In the genomic region with DNA sequence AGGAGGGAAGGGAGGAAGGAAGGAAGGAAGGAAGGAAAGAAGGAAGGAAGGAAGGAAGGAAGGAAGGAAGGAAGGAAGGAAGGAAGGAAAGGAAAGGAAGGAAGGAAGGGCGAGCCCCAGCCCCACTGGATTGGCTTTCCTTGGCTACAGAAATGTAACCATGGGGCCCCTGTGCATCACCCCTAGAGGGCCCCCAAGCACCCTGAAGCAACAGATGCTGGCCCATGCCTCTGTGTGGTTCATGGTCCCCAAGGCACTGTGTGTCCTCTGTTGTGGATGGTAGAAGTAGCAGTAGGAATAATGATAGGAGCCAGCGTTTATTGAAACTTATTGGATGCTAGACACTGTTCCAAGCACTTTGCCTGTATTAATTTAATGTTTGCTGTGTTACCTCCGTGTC, we compare ENCODE assay signal across 10 cellular contexts.
DNase-seq lines count a peak whose midpoint lies in the region; TF ChIP-seq lines count a peak whose summit lies in the region.
"Had no signal": no experiment of that assay in that cellular context is flagged by ENCODE, and none has a peak within 500 bp of the region (broad histone marks: within the 10 kb centered on the region; RNA-seq: fewer than 3 reads in every experiment).

No MANE protein-coding gene starts in this region.

- DNase-seq in AG04449 (ENCODE audit: low read depth, low spot score), result no peak
- no peak for DNase-seq in fibroblast of mammary gland (ENCODE audit: low read depth)
- no peak for DNase-seq in dermis blood vessel endothelial cell
- no peak for DNase-seq in NCI-H1105 treated with DMSO at 0.1 percent for 48 hours (lab: John Stamatoyannopoulos, UW)
- DNase-seq in AG08396 (ENCODE audit: low spot score), result no peak
- DNase-seq in NCI-H128 (lab: John Stamatoyannopoulos, UW; ENCODE audit: unreplicated experiment), result no peak
- DNase-seq: occipital lobe had no signal

- no peaks in the 10 kb centered on the region for H3K79me2 ChIP-seq in OCI-LY3 (ENCODE audit: low read length)

- H3K36me3 ChIP-seq in OCI-LY3 (replicated peaks; ENCODE audit: low read depth, low read length), result no peaks in the 10 kb centered on the region

- H3K4me3 ChIP-seq in AG04449 (ENCODE audit: low read depth, low read length), result no peak overlapping the region
- no peak overlapping the region for H3K4me3 ChIP-seq in OCI-LY3 (ENCODE audit: low read length)
- no peak overlapping the region for H3K4me3 ChIP-seq in fibroblast of mammary gland (ENCODE audit: control insufficient read depth, low read depth, low read length)

- no peak overlapping the region for H3K4me2 ChIP-seq in OCI-LY3 (ENCODE audit: low read length)

- POLR2A ChIA-PET in AG04449 (lab: Yijun Ruan, JAX), result no interaction called here

- no peaks in the 10 kb centered on the region for H4K20me1 ChIP-seq in OCI-LY3 (ENCODE audit: insufficient read depth, low read length)

- no peak overlapping the region for H3K27ac ChIP-seq in OCI-LY3 (ENCODE audit: low read length)

- H3K27me3 ChIP-seq in OCI-LY3 (ENCODE audit: low read depth, low read length), result no peaks in the 10 kb centered on the region; the same call in 1 of the 2 replicates

- TF ChIP-seq CTCF in AG04449 (IDR thresholded peaks at IDR 0.05; ENCODE audit: insufficient read depth, low read length, missing control alignments), result peak; percentile 3
- TF ChIP-seq CTCF in GM12873 (IDR thresholded peaks at IDR 0.05; ENCODE audit: insufficient read depth, low read depth, low read length, missing control alignments), result peak; percentile 60
- TF ChIP-seq CTCF in OCI-LY3 (IDR thresholded peaks at IDR 0.05; ENCODE audit: low read depth, low read length), result peak; percentile 51
- peak; percentile 12 for TF ChIP-seq CTCF in fibroblast of mammary gland (conservative IDR thresholded peaks at IDR 0.05; ENCODE audit: control insufficient read depth, insufficient read depth, low read depth, low read length)

- H3K9me3 ChIP-seq in OCI-LY3 (ENCODE audit: insufficient read depth, low read length), result no peaks in the 10 kb centered on the region

- CTCF ChIA-PET in AG04449 (lab: Yijun Ruan, JAX), result interaction anchor here (2.3 to 3.6 kb wide), 4 partner anchors 21 to 148 kb away, joined by 7 to 23 read pairs (median 16); no protein-coding TSS in a partner anchor

- H3K4me1 ChIP-seq in OCI-LY3 (ENCODE audit: low read length), result no peaks in the 10 kb centered on the region
- H3K4me1 ChIP-seq: Caco-2 had no signal

- no peak overlapping the region for H3K9ac ChIP-seq in OCI-LY3 (ENCODE audit: low read length)

- H2AFZ ChIP-seq in OCI-LY3 (ENCODE audit: low read depth, low read length), result no peak overlapping the region

Comparison
In these comparisons a context has a peak if more than half of its experiments do, and no peak if none do; other contexts are left out.
1. CTCF ChIP-seq: peak in every context shown above with its lines; median percentile 60 in GM12873; 51 in OCI-LY3; 12 in fibroblast of mammary gland; 3 in AG04449.